ENCODE assay signal across 21 cellular contexts in genomic region chr13:72852207-72852606, GRCh38.
A peak's percentile ranks its signal among the peaks of the same experiment; 100 is the strongest.
DNase-seq lines count a peak whose midpoint lies in the region; ATAC-seq, FAIRE-seq and TF ChIP-seq lines count a peak whose summit lies in the region.
"Had no signal": no experiment of that assay in that cellular context is flagged by ENCODE, and none has a peak within 500 bp of the region (broad histone marks: within the 10 kb centered on the region; RNA-seq: fewer than 3 reads in every experiment).

No MANE protein-coding gene starts in this region.

- no peak overlapping the region for H2AFZ ChIP-seq in neuronal stem cell (ENCODE audit: low read length)
- H2AFZ ChIP-seq: GM23338 had no signal

- H2BK120ac ChIP-seq in neuronal stem cell (ENCODE audit: low read depth, low read length), result no peak overlapping the region

- no peak overlapping the region for H2BK12ac ChIP-seq in neuronal stem cell (ENCODE audit: low read length)

- H3K4ac ChIP-seq in neuronal stem cell (ENCODE audit: low read length), result no peak overlapping the region

- peak overlapping the region; percentile 38 for H3K14ac ChIP-seq in neuronal stem cell (ENCODE audit: low read length)

- H3K4me1 ChIP-seq in right cardiac atrium (ENCODE audit: control insufficient read depth, insufficient read depth, low read length), result no peaks in the 10 kb centered on the region
- no peaks in the 10 kb centered on the region for H3K4me1 ChIP-seq in neuronal stem cell (ENCODE audit: control insufficient read depth in 2 of 2, insufficient read depth in 1 of 2, low read depth in 1 of 2, low read length in 2 of 2)
- H3K4me1 ChIP-seq in small intestine (ENCODE audit: control insufficient read depth in 2 of 2, insufficient read depth in 1 of 2, low read depth in 1 of 2, low read length in 1 of 2), result peaks cover 0 to 4% of the 10 kb centered on the region in 2 donors

- peak in 2 of 3 donors; percentile 25 for DNase-seq in right cardiac atrium
- no peak for DNase-seq in cardiac septum (ENCODE audit: low spot score)
- DNase-seq in epithelial cell of proximal tubule (ENCODE audit: low read depth), result no peak
- DNase-seq in neuronal stem cell (ENCODE audit: low spot score), result no peak
- DNase-seq in small intestine, result no peak
- DNase-seq in anterior cingulate cortex (lab: John Stamatoyannopoulos, UW), result no peak
- DNase-seq: C1 segment of cervical spinal cord; CD4-positive, alpha-beta memory T cell; COR-L47; DMS53; NCI-H1048; NCI-H1417; NCI-H1694; NCI-H2227 treated with DMSO at 0.1 percent for 48 hours; NCI-H69; SHP77 treated with DMSO at 0.1 percent for 48 hours had no signal

- WGBS in right cardiac atrium, result 99% methylated on average over 12 of the region's 12 CpGs
- no CpG with 5 or more reads among the region's 12 CpGs for WGBS in neuronal stem cell (ENCODE audit: extremely low coverage in 2 of 2, insufficient read length in 2 of 2, insufficient replicate concordance in 1 of 2), 2 donors
- 95 to 99% (median 98%) methylated on average over 12 of the region's 12 CpGs for WGBS in small intestine, 3 donors

- no peak overlapping the region for H4K91ac ChIP-seq in neuronal stem cell (ENCODE audit: low read depth, low read length, poor library complexity)

- peak overlapping the region; percentile 24 for H3K9ac ChIP-seq in neuronal stem cell (ENCODE audit: low read depth, low read length, poor library complexity)

- H3K4me2 ChIP-seq in neuronal stem cell (ENCODE audit: insufficient read depth, low read length, poor library complexity, severe bottlenecking), result no peak overlapping the region
- H3K4me2 ChIP-seq: GM23338 had no signal

- H4K8ac ChIP-seq in neuronal stem cell (ENCODE audit: low read depth, low read length), result peak overlapping the region; percentile 86

- no peak overlapping the region for H2BK15ac ChIP-seq in neuronal stem cell (ENCODE audit: low read length)

- ATAC-seq in right cardiac atrium (peak in 1 of 2 donors; percentile 22), GM21528 (IDR thresholded peaks at IDR 0.05; ENCODE audit: low FRiP score, unreplicated experiment) (no peak)
- ATAC-seq: Panc1 had no signal

- peaks cover 6% of the 10 kb centered on the region for H3K79me1 ChIP-seq in neuronal stem cell (ENCODE audit: low read depth, low read length)

- no peak overlapping the region for H2BK5ac ChIP-seq in neuronal stem cell (ENCODE audit: low read length)

- no peak for TF ChIP-seq CTCF in epithelial cell of proximal tubule (conservative IDR thresholded peaks at IDR 0.05; ENCODE audit: low read depth, low read length)

- H3K36me3 ChIP-seq in neuronal stem cell (replicated peaks in 1 of 2; ENCODE audit: control insufficient read depth in 2 of 2, insufficient read depth in 2 of 2, low read length in 2 of 2), result peaks cover 10 to 70% of the 10 kb centered on the region in 2 donors
- H3K36me3 ChIP-seq in small intestine (ENCODE audit: control insufficient read depth in 2 of 2, insufficient read depth in 2 of 2, low read length in 2 of 2), result peaks cover 0 to 2% of the 10 kb centered on the region in 2 donors

- H3K27ac ChIP-seq in right cardiac atrium (ENCODE audit: low read length) (no peak overlapping the region), neuronal stem cell (replicated peaks; ENCODE audit: low read length) (no peak overlapping the region), small intestine (ENCODE audit: low read depth in 1 of 2, low read length in 1 of 2) (no peak overlapping the region)
- H3K27ac ChIP-seq: RWPE1 had no signal

- no peaks in the 10 kb centered on the region for H3K27me3 ChIP-seq in right cardiac atrium (ENCODE audit: control insufficient read depth, insufficient read depth)
- H3K27me3 ChIP-seq in neuronal stem cell (ENCODE audit: control insufficient read depth in 3 of 3, insufficient read depth in 3 of 3, low read depth in 1 of 3, low read length in 3 of 3), result no peaks in the 10 kb centered on the region
- no peaks in the 10 kb centered on the region for H3K27me3 ChIP-seq in small intestine (ENCODE audit: control insufficient read depth in 2 of 2, insufficient read depth in 2 of 2, low read length in 2 of 2)

- no peak overlapping the region for H2AK5ac ChIP-seq in neuronal stem cell (ENCODE audit: low read depth, low read length)

- intact Hi-C loops in right cardiac atrium (cut with DNase I), result no loop called here
- intact Hi-C loops in cardiac septum (cut with DNase I), result no loop called here

- FAIRE-seq in small intestine (lab: Jason Lieb, UNC), result no peak
- FAIRE-seq: G401.6 had no signal

- no peak overlapping the region for H3K18ac ChIP-seq in neuronal stem cell (ENCODE audit: low read length)

- H3K23ac ChIP-seq in neuronal stem cell (ENCODE audit: low read depth, low read length, poor library complexity), result peak overlapping the region; percentile 68

- H3K4me3 ChIP-seq in right cardiac atrium (ENCODE audit: low read length) (no peak overlapping the region), epithelial cell of proximal tubule (ENCODE audit: low read depth, low read length) (peak overlapping the region; percentile 20), neuronal stem cell (ENCODE audit: low read length in 2 of 2) (peak overlapping the region in 1 of 2 donors; percentile 40), small intestine (ENCODE audit: low read depth in 1 of 2, low read length in 2 of 2) (no peak overlapping the region)
- H3K4me3 ChIP-seq: GM23338 had no signal

- H3K9me3 ChIP-seq in right cardiac atrium (ENCODE audit: control insufficient read depth, low read length), result no peaks in the 10 kb centered on the region
- H3K9me3 ChIP-seq in neuronal stem cell (replicated peaks in 1 of 2; ENCODE audit: control insufficient read depth in 2 of 2, insufficient read depth in 1 of 2, low read depth in 1 of 2, low read length in 2 of 2), result no peaks in the 10 kb centered on the region
- H3K9me3 ChIP-seq in small intestine (ENCODE audit: control insufficient read depth, low read depth), result no peaks in the 10 kb centered on the region

Comparison
In these comparisons a context has a peak if more than half of its experiments do, and no peak if none do; other contexts are left out.
1. DNase-seq: peak in right cardiac atrium (2 of 3); none in cardiac septum (single experiment), epithelial cell of proximal tubule (single experiment), neuronal stem cell (single experiment), small intestine (single experiment) and anterior cingulate cortex (0 of 58).